In genomic region chr12:115867854-115868253, GRCh38 we compare ENCODE assay signal across 20 cellular contexts.
A peak's percentile ranks its signal among the peaks of the same experiment; 100 is the strongest.
DNase-seq lines count a peak whose midpoint lies in the region; TF ChIP-seq lines count a peak whose summit lies in the region.
"Had no signal": no experiment of that assay in that cellular context is flagged by ENCODE, and none has a peak within 500 bp of the region (broad histone marks: within the 10 kb centered on the region; RNA-seq: fewer than 3 reads in every experiment).

No MANE protein-coding gene starts in this region.

- no peak overlapping the region for H3K4ac ChIP-seq in mesendoderm (ENCODE audit: low read depth, low read length)

- no peaks in the 10 kb centered on the region for H3K27me3 ChIP-seq in mesendoderm (ENCODE audit: insufficient read depth, low read length, poor library complexity)
- H3K27me3 ChIP-seq: BLaER1, SJCRH30 had no signal

- H3K79me1 ChIP-seq in mesendoderm (ENCODE audit: low read length) = no peaks in the 10 kb centered on the region

- H3K9ac ChIP-seq in mesendoderm (ENCODE audit: low read length) = no peak overlapping the region
- H3K9ac ChIP-seq: BLaER1 had no signal

- H3K27ac ChIP-seq in 22Rv1 (peak overlapping the region; percentile 99), mesendoderm (ENCODE audit: low read depth, low read length) (no peak overlapping the region)
- H3K27ac ChIP-seq: BLaER1, PC-9, SJCRH30 had no signal

- H3K4me3 ChIP-seq in mesendoderm (ENCODE audit: low read length) = no peak overlapping the region
- H3K4me3 ChIP-seq: BLaER1, PC-9, SJCRH30 had no signal

- no peaks in the 10 kb centered on the region for H3K79me2 ChIP-seq in mesendoderm (ENCODE audit: control insufficient read depth, insufficient read depth, low read length)

- H2BK15ac ChIP-seq in mesendoderm (replicated peaks; ENCODE audit: low read depth) = no peak overlapping the region

- H3K4me2 ChIP-seq in mesendoderm (ENCODE audit: low read length) = no peak overlapping the region
- H3K4me2 ChIP-seq: BLaER1, PC-9 had no signal

- H3K4me1 ChIP-seq in mesendoderm (ENCODE audit: control insufficient read depth, low read depth, low read length) = peaks cover 7% of the 10 kb centered on the region
- H3K4me1 ChIP-seq: BLaER1, SJCRH30 had no signal

- peak; percentile 35 for DNase-seq in DMS153 (lab: John Stamatoyannopoulos, UW)
- no peak for DNase-seq in DMS153 treated with DMSO at 0.1 percent for 48 hours (lab: John Stamatoyannopoulos, UW; ENCODE audit: unreplicated experiment)
- peak; percentile 5 for DNase-seq in SK-MEL-5 (ENCODE audit: low read depth, low spot score)
- peak; percentile 62 for DNase-seq in mesendoderm
- DNase-seq in stimulated activated CD4-positive, alpha-beta T cell treated with anti-CD3 and anti-CD28 coated beads, Interleukin-1b, Interleukin-23, amount 100 ng/mL, for 48 hours = no peak
- no peak for DNase-seq in NCI-H2081 (lab: John Stamatoyannopoulos, UW)
- DNase-seq: CD4-positive, CD25-positive, alpha-beta regulatory T cell; DND-41; H9; Kasumi-1; NCI-H1092 treated with DMSO at 0.1 percent for 48 hours; NCI-H1436; NCI-H187; NCI-H2227 treated with DMSO at 0.1 percent for 48 hours; NCI-H510A; NCI-H69; PC-9; SJCRH30 had no signal

- H3K36me3 ChIP-seq in mesendoderm (ENCODE audit: control insufficient read depth, insufficient read depth, low read length) = no peaks in the 10 kb centered on the region
- H3K36me3 ChIP-seq: BLaER1, SJCRH30 had no signal

- no peak overlapping the region for H3K18ac ChIP-seq in mesendoderm (ENCODE audit: low read length)

- no peak overlapping the region for H3K56ac ChIP-seq in mesendoderm (ENCODE audit: low read length)

- no CpG with 5 or more reads among the region's 4 CpGs for WGBS in mesendoderm (ENCODE audit: extremely low coverage, insufficient coverage, low lambda C conversion rate)

- no peak overlapping the region for H4K5ac ChIP-seq in mesendoderm (ENCODE audit: low read length)

- in situ Hi-C loops in SK-MEL-5 (cut with HindIII; ENCODE audit: low pct_unique_long_range_greater_than_20kb, low sequenced_read_pairs) = no loop called here

- H3K23ac ChIP-seq in mesendoderm (ENCODE audit: low read length) = no peak overlapping the region

- no peak overlapping the region for H2AK5ac ChIP-seq in mesendoderm (ENCODE audit: low read length)

- no peak overlapping the region for H4K8ac ChIP-seq in mesendoderm (ENCODE audit: low read depth, low read length)

- no peak overlapping the region for H2BK5ac ChIP-seq in mesendoderm (ENCODE audit: low read length)

- TF ChIP-seq CTCF in 22Rv1 (IDR thresholded peaks at IDR 0.05) = no peak

- H2BK120ac ChIP-seq in mesendoderm (ENCODE audit: low read depth, low read length) = no peak overlapping the region

Comparison
In these comparisons a context has a peak if more than half of its experiments do, and no peak if none do; other contexts are left out.
1. DNase-seq: peak in DMS153 (single experiment), SK-MEL-5 (single experiment) and mesendoderm (single experiment); none in DMS153 treated with DMSO at 0.1 percent for 48 hours (single experiment), stimulated activated CD4-positive, alpha-beta T cell treated with anti-CD3 and anti-CD28 coated beads, Interleukin-1b, Interleukin-23, amount 100 ng/mL, for 48 hours (single experiment) and NCI-H2081 (0 of 2).